In the genomic region with DNA sequence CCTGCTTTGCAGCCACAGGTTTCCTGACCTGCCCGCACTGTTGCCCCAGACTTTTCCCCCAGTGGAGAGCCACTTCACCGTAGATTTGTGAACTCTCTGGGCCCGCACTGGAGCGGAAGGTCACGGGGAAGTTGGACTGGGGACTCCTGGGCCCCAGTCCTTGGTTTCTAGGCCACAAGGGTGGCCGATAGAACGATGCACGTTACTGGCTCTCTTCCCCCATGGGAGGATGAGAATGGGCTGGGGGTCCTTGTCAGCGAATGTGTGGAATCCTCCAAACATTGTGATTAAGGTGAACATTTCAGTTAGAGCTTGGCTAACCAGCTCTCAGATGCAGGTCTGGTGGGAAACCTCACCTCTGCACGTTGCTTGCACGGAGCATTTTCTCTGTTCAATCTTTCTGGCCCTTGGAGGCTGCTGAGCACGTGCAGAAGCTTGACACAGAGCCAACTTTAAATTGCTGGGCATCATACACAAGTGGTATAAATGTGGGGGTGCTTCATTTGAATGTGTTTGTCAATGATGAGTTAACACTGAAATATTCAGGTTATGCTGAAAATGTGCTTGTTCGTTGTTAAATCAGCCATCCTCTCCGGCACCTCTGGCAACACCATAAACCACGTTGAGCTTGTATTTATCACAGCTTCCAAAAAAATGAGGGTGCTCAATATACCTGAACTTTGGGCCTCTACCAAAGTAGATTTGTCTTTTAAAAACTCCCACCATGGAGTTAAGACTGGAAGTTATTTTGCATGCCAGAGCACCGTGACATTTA, we compare ENCODE assay signal across 8 cellular contexts. TPM values are rescaled to one million over a fixed set of nuclear protein-coding genes. Genes with fewer than 3 reads are reported as not detected.
A peak's percentile ranks its signal among the peaks of the same experiment; 100 is the strongest.
DNase-seq lines count a peak whose midpoint lies in the region; ATAC-seq, FAIRE-seq and TF ChIP-seq lines count a peak whose summit lies in the region.

No MANE protein-coding gene starts in this region.

- TF ChIP-seq POLR2A in breast epithelium (IDR thresholded peaks at IDR 0.05), result no peak

- peaks cover 24 to 57% (median 48%) of the 10 kb centered on the region in 10 experiments for H3K4me1 ChIP-seq in BLaER1 treated with 17β-estradiol and CSF1 and Interleukin-3, amounts not matched to agents 10 nM and 100 nM
- peaks cover 22% of the 10 kb centered on the region for H3K4me1 ChIP-seq in Panc1 (ENCODE audit: control insufficient read depth, insufficient read depth, low read length)
- peaks cover 0 to 7% of the 10 kb centered on the region in 2 donors for H3K4me1 ChIP-seq in breast epithelium

- peak; percentile 72 for FAIRE-seq in GM18507 (lab: Jason Lieb, UNC)

- CTCF ChIA-PET in Panc1 (lab: Charles Lee), result no interaction called here

- 0 out of 22 replicates have a peak, but pooled peaks cover 0 to 4% (median 0%) of the 10 kb centered on the region in 11 experiments for H4K20me1 ChIP-seq in BLaER1 treated with 17β-estradiol and CSF1 and Interleukin-3, amounts not matched to agents 10 nM and 100 nM

- peak overlapping the region; percentile 80 to 98 (median 93) for H3K27ac ChIP-seq in BLaER1 treated with 17β-estradiol and CSF1 and Interleukin-3, amounts not matched to agents 10 nM and 100 nM
- peak overlapping the region; percentile 91 for H3K27ac ChIP-seq in Panc1 (ENCODE audit: low read length)
- peak overlapping the region; percentile 90 to 94 for H3K27ac ChIP-seq in breast epithelium

- ATAC-seq in HG03378 (IDR thresholded peaks at IDR 0.05; ENCODE audit: unreplicated experiment) (peak; percentile 23), Panc1 (peak; percentile 66), GM18858 (IDR thresholded peaks at IDR 0.05; ENCODE audit: unreplicated experiment) (no peak)

- POLR2A ChIA-PET in Panc1 (lab: Charles Lee), result interaction anchor here (0.7 kb wide), 1 partner anchor 674 kb away, joined by 10 read pairs; no protein-coding TSS in a partner anchor

- no peak for TF ChIP-seq CTCF in Panc1 (IDR thresholded peaks at IDR 0.05)
- TF ChIP-seq CTCF in breast epithelium (IDR thresholded peaks at IDR 0.05), result no peak

- peak overlapping the region; percentile 62 to 80 (median 72) for H3K4me3 ChIP-seq in BLaER1 treated with 17β-estradiol and CSF1 and Interleukin-3, amounts not matched to agents 10 nM and 100 nM
- peak overlapping the region; percentile 62 to 83 for H3K4me3 ChIP-seq in Panc1 (ENCODE audit: low read depth in 2 of 2, low read length in 2 of 2)
- peak overlapping the region; percentile 65 to 91 (median 76) for H3K4me3 ChIP-seq in breast epithelium

- H3K36me3 ChIP-seq in BLaER1 treated with 17β-estradiol and CSF1 and Interleukin-3, amounts not matched to agents 10 nM and 100 nM, result peaks cover 7 to 34% (median 28%) of the 10 kb centered on the region in 11 experiments
- H3K36me3 ChIP-seq in Panc1 (ENCODE audit: control insufficient read depth, insufficient read depth, low read length) (no peaks in the 10 kb centered on the region), breast epithelium (no peaks in the 10 kb centered on the region)

- H3K27me3 ChIP-seq in BLaER1 treated with 17β-estradiol and CSF1 and Interleukin-3, amounts not matched to agents 10 nM and 100 nM, result no peaks in the 10 kb centered on the region
- H3K27me3 ChIP-seq in Panc1 (ENCODE audit: control insufficient read depth, insufficient read depth, low read length) (no peaks in the 10 kb centered on the region), breast epithelium (no peaks in the 10 kb centered on the region)

- in situ Hi-C loops in Panc1 (cut with HindIII; ENCODE audit: low pct_unique_long_range_greater_than_20kb, low sequenced_read_pairs), result no loop called here

- peak overlapping the region; percentile 83 to 98 (median 92) for H3K9ac ChIP-seq in BLaER1 treated with 17β-estradiol and CSF1 and Interleukin-3, amounts not matched to agents 10 nM and 100 nM

- no peaks in the 10 kb centered on the region for H3K9me3 ChIP-seq in BLaER1 treated with 17β-estradiol and CSF1 and Interleukin-3, amounts not matched to agents 10 nM and 100 nM (replicated peaks in 1 of 11)
- H3K9me3 ChIP-seq in Panc1 (ENCODE audit: control insufficient read depth, insufficient read depth, low read depth, low read length) (no peaks in the 10 kb centered on the region), breast epithelium (no peaks in the 10 kb centered on the region)

- DNase-seq in GM18507 (ENCODE audit: extremely low spot score, insufficient read length, low read depth) (no peak), Panc1 (ENCODE audit: low read depth, low spot score) (peak; percentile 15), breast epithelium (ENCODE audit: low spot score in 2 of 2) (no peak), inferior parietal cortex (ENCODE audit: extremely low spot score) (peak; percentile 42)
- DNase-seq in stimulated activated CD4-positive, alpha-beta T cell treated with anti-CD3 and anti-CD28 coated beads, Interleukin-2, amount 100 ng/mL, for 4 hours (ENCODE audit: low read depth), result peak; percentile 2

- intact Hi-C loops in Panc1 (cut with micrococcal nuclease; ENCODE audit: unreplicated experiment), result no loop called here
- intact Hi-C loops in breast epithelium (cut with DNase I; ENCODE audit: low total_unique reads), result no loop called here

- BruUV-seq in Panc1 (replicated peaks; lab: Mats Ljungman, UMichigan), result no TSS peak

- H3K4me2 ChIP-seq in BLaER1 treated with 17β-estradiol and CSF1 and Interleukin-3, amounts not matched to agents 10 nM and 100 nM, result peak overlapping the region; percentile 83 to 93 (median 91)

RNA-seq across cellular contexts. Expression of gene DIS3L, which starts 1.0 kb away (rescaled TPM):
- 31.1 TPM for total RNA-seq in Panc1 (2021; ENCODE audit: unreplicated experiment)
- 17.9 TPM for polyA plus RNA-seq in Panc1 (2012; ENCODE audit: insufficient read length)
- 10 to 100 TPM; 37.0 to 46.4 (median 43.2) TPM for total RNA-seq in breast epithelium

RNA-seq across cellular contexts. Expression of gene MEGF11, which starts 40.8 kb away (rescaled TPM):
- 0.95 TPM for total RNA-seq in Panc1 (2021; ENCODE audit: unreplicated experiment)
- 0.96 TPM for polyA plus RNA-seq in Panc1 (2012; ENCODE audit: insufficient read length)
- not detected for total RNA-seq in breast epithelium

Comparison
In these comparisons a context has a peak if more than half of its experiments do, and no peak if none do; other contexts are left out.
1. DNase-seq: peak in Panc1 (single experiment), inferior parietal cortex (single experiment) and stimulated activated CD4-positive, alpha-beta T cell treated with anti-CD3 and anti-CD28 coated beads, Interleukin-2, amount 100 ng/mL, for 4 hours (single experiment); none in GM18507 (single experiment) and breast epithelium (0 of 2).
2. Peak in every context shown above with its lines, with median percentiles within 50 percentile points of each other: H3K27ac ChIP-seq and H3K4me3 ChIP-seq.